1 cellular context compared by ENCODE assay signal in the genomic region with DNA sequence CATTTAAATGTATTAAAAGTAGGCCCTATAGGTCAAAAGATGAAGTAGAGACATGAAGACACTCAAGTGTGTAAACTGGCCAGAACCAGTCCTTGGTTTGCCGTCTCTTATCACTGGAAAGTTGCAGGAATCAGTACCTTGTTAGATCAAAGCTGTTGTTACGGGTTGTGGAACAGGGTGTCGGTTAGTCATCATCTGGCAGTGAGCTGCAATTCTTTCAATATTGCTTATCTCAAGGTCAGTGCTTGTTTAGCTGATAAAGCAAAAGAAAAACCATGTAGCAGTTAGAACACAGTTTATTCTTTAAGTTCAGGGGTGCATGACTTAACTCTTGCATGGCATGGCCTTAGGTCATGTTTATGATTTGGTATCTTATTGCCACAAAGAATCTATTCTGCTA.
TF ChIP-seq lines count a peak whose summit lies in the region.

No MANE protein-coding gene starts in this region.

TF ChIP-seq in K562, 482 proteins besides CTCF, POLR2A, EP300 and RAD21 (continued from another document):
- TF ChIP-seq ELF2 (CRISPR knock-in tag; IDR thresholded peaks at IDR 0.05) (no peak), TOE1 (IDR thresholded peaks at IDR 0.05; ENCODE audit: borderline replicate concordance) (no peak), TOE1 (CRISPR knock-in tag; IDR thresholded peaks at IDR 0.05; ENCODE audit: borderline replicate concordance, low read depth) (no peak), RBM15 (IDR thresholded peaks at IDR 0.05; ENCODE audit: insufficient read depth, low read length) (no peak)
- TF ChIP-seq, protein P1, sequence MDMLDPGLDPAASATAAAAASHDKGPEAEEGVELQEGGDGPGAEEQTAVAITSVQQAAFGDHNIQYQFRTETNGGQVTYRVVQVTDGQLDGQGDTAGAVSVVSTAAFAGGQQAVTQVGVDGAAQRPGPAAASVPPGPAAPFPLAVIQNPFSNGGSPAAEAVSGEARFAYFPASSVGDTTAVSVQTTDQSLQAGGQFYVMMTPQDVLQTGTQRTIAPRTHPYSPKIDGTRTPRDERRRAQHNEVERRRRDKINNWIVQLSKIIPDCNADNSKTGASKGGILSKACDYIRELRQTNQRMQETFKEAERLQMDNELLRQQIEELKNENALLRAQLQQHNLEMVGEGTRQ (CRISPR knock-in tag; IDR thresholded peaks at IDR 0.05): no peak
- TF ChIP-seq, protein P2, sequence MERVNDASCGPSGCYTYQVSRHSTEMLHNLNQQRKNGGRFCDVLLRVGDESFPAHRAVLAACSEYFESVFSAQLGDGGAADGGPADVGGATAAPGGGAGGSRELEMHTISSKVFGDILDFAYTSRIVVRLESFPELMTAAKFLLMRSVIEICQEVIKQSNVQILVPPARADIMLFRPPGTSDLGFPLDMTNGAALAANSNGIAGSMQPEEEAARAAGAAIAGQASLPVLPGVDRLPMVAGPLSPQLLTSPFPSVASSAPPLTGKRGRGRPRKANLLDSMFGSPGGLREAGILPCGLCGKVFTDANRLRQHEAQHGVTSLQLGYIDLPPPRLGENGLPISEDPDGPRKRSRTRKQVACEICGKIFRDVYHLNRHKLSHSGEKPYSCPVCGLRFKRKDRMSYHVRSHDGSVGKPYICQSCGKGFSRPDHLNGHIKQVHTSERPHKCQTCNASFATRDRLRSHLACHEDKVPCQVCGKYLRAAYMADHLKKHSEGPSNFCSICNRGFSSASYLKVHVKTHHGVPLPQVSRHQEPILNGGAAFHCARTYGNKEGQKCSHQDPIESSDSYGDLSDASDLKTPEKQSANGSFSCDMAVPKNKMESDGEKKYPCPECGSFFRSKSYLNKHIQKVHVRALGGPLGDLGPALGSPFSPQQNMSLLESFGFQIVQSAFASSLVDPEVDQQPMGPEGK (CRISPR knock-in tag; IDR thresholded peaks at IDR 0.05; ENCODE audit: borderline replicate concordance): no peak
